ENCODE assay signal across 17 cellular contexts in genomic region chr7:15317215-15317614, GRCh38.
DNase-seq lines count a peak whose midpoint lies in the region; ATAC-seq lines count a peak whose summit lies in the region.
"Had no signal": no experiment of that assay in that cellular context is flagged by ENCODE, and none has a peak within 500 bp of the region (broad histone marks: within the 10 kb centered on the region; RNA-seq: fewer than 3 reads in every experiment).

No MANE protein-coding gene starts in this region.

- H3K4me1 ChIP-seq in CD8-positive, alpha-beta memory T cell (ENCODE audit: insufficient read depth, low read length): no peaks in the 10 kb centered on the region

- no peaks in the 10 kb centered on the region for H3K4me1 Mint-ChIP-seq in CD8-positive, alpha-beta memory T cell
- H3K4me1 Mint-ChIP-seq: T-cell had no signal

- no peak overlapping the region for H3K4me3 ChIP-seq in CD8-positive, alpha-beta memory T cell (ENCODE audit: low read length)

- H3K27me3 Mint-ChIP-seq in CD8-positive, alpha-beta memory T cell: no peaks in the 10 kb centered on the region
- H3K27me3 Mint-ChIP-seq: T-cell had no signal

- H3K27ac ChIP-seq in CD8-positive, alpha-beta memory T cell (ENCODE audit: low read depth, low read length): no peak overlapping the region
- H3K27ac ChIP-seq: C4-2B, HL-60, KMS-11 had no signal

- no peak overlapping the region for H3K27ac Mint-ChIP-seq in CD8-positive, alpha-beta memory T cell
- H3K27ac Mint-ChIP-seq: T-cell had no signal

- H3K9me3 Mint-ChIP-seq in CD8-positive, alpha-beta memory T cell: peaks cover 0 to 4% (median 4%) of the 10 kb centered on the region in 5 donors

- no peaks in the 10 kb centered on the region for H3K36me3 Mint-ChIP-seq in CD8-positive, alpha-beta memory T cell
- H3K36me3 Mint-ChIP-seq: T-cell had no signal

- H3K9me3 ChIP-seq in CD8-positive, alpha-beta memory T cell (ENCODE audit: low read length): no peaks in the 10 kb centered on the region
- H3K9me3 ChIP-seq: SK-N-SH had no signal

- CTCF ChIA-PET in CD8-positive, alpha-beta memory T cell (lab: Charles Lee): no interaction called here

- DNase-seq in DMS 273 treated with DMSO at 0.1 percent for 48 hours (lab: John Stamatoyannopoulos, UW): peak; percentile 90
- DNase-seq in DMS153 treated with DMSO at 0.1 percent for 48 hours (lab: John Stamatoyannopoulos, UW; ENCODE audit: unreplicated experiment): peak; percentile 34
- peak; percentile 96 for DNase-seq in NCI-H2171 treated with DMSO at 0.1 percent for 48 hours (lab: John Stamatoyannopoulos, UW)
- DNase-seq in SHP77 treated with DMSO at 0.1 percent for 48 hours (lab: John Stamatoyannopoulos, UW): peak; percentile 76
- DNase-seq in CD8-positive, alpha-beta memory T cell: no peak
- no peak for DNase-seq in AG08395 (ENCODE audit: low spot score)
- DNase-seq: ACHN, AML-193, GDM1, H7, NCI-H774, SK-N-SH, T-cell had no signal

- no peaks in the 10 kb centered on the region for H3K36me3 ChIP-seq in CD8-positive, alpha-beta memory T cell (ENCODE audit: insufficient read depth, low read length)

- H3K4me3 Mint-ChIP-seq in CD8-positive, alpha-beta memory T cell: no peak overlapping the region
- H3K4me3 Mint-ChIP-seq: T-cell had no signal

- H3K27me3 ChIP-seq in CD8-positive, alpha-beta memory T cell (ENCODE audit: insufficient read depth, low read length, poor library complexity, severe bottlenecking): no peaks in the 10 kb centered on the region

- no peak for ATAC-seq in activated CD4-positive, CD25-positive, alpha-beta regulatory T cell treated with anti-CD3 and anti-CD28 coated beads, Interleukin-2, amount 50 U/mL, for 24 hours
- ATAC-seq: T-cell had no signal

- POLR2A ChIA-PET in CD8-positive, alpha-beta memory T cell (lab: Charles Lee): no interaction called here

Comparison
In these comparisons a context has a peak if more than half of its experiments do, and no peak if none do; other contexts are left out.
1. DNase-seq: peak in DMS 273 treated with DMSO at 0.1 percent for 48 hours (single experiment), DMS153 treated with DMSO at 0.1 percent for 48 hours (single experiment), NCI-H2171 treated with DMSO at 0.1 percent for 48 hours (single experiment) and SHP77 treated with DMSO at 0.1 percent for 48 hours (single experiment); none in CD8-positive, alpha-beta memory T cell (0 of 5) and AG08395 (single experiment).